ENCODE assay signal across 29 cellular contexts in genomic region chr11:16610738-16611388, GRCh38.
A peak's percentile ranks its signal among the peaks of the same experiment; 100 is the strongest.
DNase-seq lines count a peak whose midpoint lies in the region; ATAC-seq and TF ChIP-seq lines count a peak whose summit lies in the region.
"Had no signal": no experiment of that assay in that cellular context is flagged by ENCODE, and none has a peak within 500 bp of the region (broad histone marks: within the 10 kb centered on the region; RNA-seq: fewer than 3 reads in every experiment).

No MANE protein-coding gene starts in this region.

- H3K9me3 Mint-ChIP-seq in neural crest cell = no peaks in the 10 kb centered on the region
- H3K9me3 Mint-ChIP-seq: CD8-positive, alpha-beta T cell; effector memory CD8-positive, alpha-beta T cell had no signal

- H3K27me3 Mint-ChIP-seq in neural crest cell (ENCODE audit: low read depth) = peaks cover 10% of the 10 kb centered on the region

- peak in 2 of 3 donors; percentile 38 to 46 for DNase-seq in right cardiac atrium
- no peak for DNase-seq in Right ventricle myocardium inferior (ENCODE audit: missing footprints)
- no peak for DNase-seq in neural crest cell (ENCODE audit: low read depth, low spot score)
- no peak for DNase-seq in activated CD4-positive, alpha-beta T cell treated with anti-CD3 and anti-CD28 coated beads for 48 hours
- no peak for DNase-seq in gastrocnemius medialis
- DNase-seq in DMS114 treated with DMSO at 0.1 percent for 48 hours (lab: John Stamatoyannopoulos, UW; ENCODE audit: unreplicated experiment) = no peak
- DNase-seq: activated CD4-positive, alpha-beta T cell treated with anti-CD3 and anti-CD28 coated beads, Interleukin-2, amount 10 ng/mL, durations not matched to agents 24 days and 14 days; activated naive CD4-positive, alpha-beta T cell; CD8-positive, alpha-beta T cell; colonic mucosa; DMS 273 treated with DMSO at 0.1 percent for 48 hours; effector memory CD8-positive, alpha-beta T cell; IMR-90; left cardiac atrium; naive B cell; NCI-H1092 treated with DMSO at 0.1 percent for 48 hours; NCI-H2029; NCI-H226; NCI-H748 treated with DMSO at 0.1 percent for 48 hours; sigmoid colon; stimulated activated CD4-positive, alpha-beta T cell treated with anti-CD3 and anti-CD28 coated beads, Interleukin-15, amount 100 ng/mL, for 24 hours; stomach; T-helper 2 cell; tibial artery had no signal

- H3K4me1 Mint-ChIP-seq in neural crest cell = peaks cover 37% of the 10 kb centered on the region

- no peaks in the 10 kb centered on the region for H3K36me3 Mint-ChIP-seq in neural crest cell (ENCODE audit: low read depth)
- H3K36me3 Mint-ChIP-seq: CD8-positive, alpha-beta T cell had no signal

- TF ChIP-seq POLR2A in gastrocnemius medialis (IDR thresholded peaks at IDR 0.05) = no peak

- in situ Hi-C loops in gastrocnemius medialis (cut with MboI; ENCODE audit: low sequenced_read_pairs in 4 of 4) = loop anchor here (10.0 to 25.0 kb wide), 8 partner anchors 424 to 974 kb away; no protein-coding TSS in a partner anchor

- H3K27ac Mint-ChIP-seq in neural crest cell (ENCODE audit: unreplicated experiment) = no peak overlapping the region
- H3K27ac Mint-ChIP-seq: activated CD4-positive, alpha-beta T cell treated with anti-CD3 and anti-CD28 coated beads, Interleukin-2, amount 10 ng/mL, durations not matched to agents 24 days and 14 days; CD8-positive, alpha-beta T cell; effector memory CD8-positive, alpha-beta T cell had no signal

- no peak overlapping the region for H3K4me3 ChIP-seq in right cardiac atrium (ENCODE audit: low read length)
- H3K4me3 ChIP-seq in iPS-15b (ENCODE audit: low read depth, low read length) = peak overlapping the region; percentile 38
- H3K4me3 ChIP-seq in gastrocnemius medialis = no peak overlapping the region
- H3K4me3 ChIP-seq: breast epithelium, colonic mucosa, esophagus muscularis mucosa, sigmoid colon, stomach had no signal

- TF ChIP-seq CTCF in neural crest cell (conservative IDR thresholded peaks at IDR 0.05) (no peak), gastrocnemius medialis (IDR thresholded peaks at IDR 0.05 in 4 of 5, conservative IDR thresholded peaks at IDR 0.05 in 1 of 5) (no peak)

- H3K4me1 ChIP-seq in right cardiac atrium (ENCODE audit: control insufficient read depth, insufficient read depth, low read length) (peaks cover 2% of the 10 kb centered on the region), iPS-15b (ENCODE audit: control insufficient read depth, insufficient read depth, low read length) (peaks cover 2% of the 10 kb centered on the region), gastrocnemius medialis (peaks cover 0 to 10% of the 10 kb centered on the region in 2 donors)
- H3K4me1 ChIP-seq: parathyroid adenoma had no signal

- no peaks in the 10 kb centered on the region for H3K9me3 ChIP-seq in right cardiac atrium (ENCODE audit: control insufficient read depth, low read length)
- no peaks in the 10 kb centered on the region for H3K9me3 ChIP-seq in iPS-15b (ENCODE audit: control insufficient read depth, insufficient read depth, low read length)
- H3K9me3 ChIP-seq in gastrocnemius medialis = no peaks in the 10 kb centered on the region
- H3K9me3 ChIP-seq: breast epithelium, colonic mucosa, esophagus muscularis mucosa, sigmoid colon, stomach, tibial artery had no signal

- H3K36me3 ChIP-seq in iPS-15b (ENCODE audit: control insufficient read depth, insufficient read depth, low read length) = no peaks in the 10 kb centered on the region
- no peaks in the 10 kb centered on the region for H3K36me3 ChIP-seq in gastrocnemius medialis
- H3K36me3 ChIP-seq: breast epithelium, colonic mucosa, esophagus muscularis mucosa, sigmoid colon, stomach, tibial artery had no signal

- intact Hi-C loops in right cardiac atrium (cut with DNase I) = loop anchor here in 3 of 4 donors (5.0 to 10.0 kb wide), 5 partner anchors 776 to 1516 kb away; no protein-coding TSS in a partner anchor
- intact Hi-C loops in Right ventricle myocardium inferior (cut with DNase I) = loop anchor here (5.0 kb wide), 4 partner anchors 709 to 1284 kb away; no protein-coding TSS in a partner anchor
- intact Hi-C loops in gastrocnemius medialis (cut with DNase I; ENCODE audit: low total_unique reads) = loop anchor here (5.0 to 10.0 kb wide), 3 partner anchors 796 to 959 kb away; no protein-coding TSS in a partner anchor

- 43% methylated on average over 39 of the region's 39 CpGs for WGBS in right cardiac atrium

- ATAC-seq in right cardiac atrium = no peak
- ATAC-seq in Right ventricle myocardium inferior = no peak
- ATAC-seq in gastrocnemius medialis = no peak
- no peak for ATAC-seq in HG02981 (IDR thresholded peaks at IDR 0.05; ENCODE audit: unreplicated experiment)
- ATAC-seq: CD8-positive, alpha-beta T cell; effector memory CD8-positive, alpha-beta T cell; left cardiac atrium had no signal

- peak overlapping the region; percentile 90 for H3K4me3 Mint-ChIP-seq in neural crest cell
- H3K4me3 Mint-ChIP-seq: activated CD4-positive, alpha-beta T cell treated with anti-CD3 and anti-CD28 coated beads, Interleukin-2, amount 10 ng/mL, durations not matched to agents 24 days and 14 days; CD8-positive, alpha-beta T cell had no signal

- H3K27ac ChIP-seq in right cardiac atrium (ENCODE audit: low read length) (no peak overlapping the region), gastrocnemius medialis (no peak overlapping the region)
- H3K27ac ChIP-seq: breast epithelium, colonic mucosa, esophagus muscularis mucosa, parathyroid adenoma, sigmoid colon, stomach, tibial artery had no signal

- H3K27me3 ChIP-seq in right cardiac atrium (ENCODE audit: control insufficient read depth, insufficient read depth) = no peaks in the 10 kb centered on the region
- peaks cover 94% of the 10 kb centered on the region for H3K27me3 ChIP-seq in iPS-15b (ENCODE audit: control insufficient read depth, insufficient read depth, low read length)
- peaks cover 0 to 10% (median 4%) of the 10 kb centered on the region in 3 donors for H3K27me3 ChIP-seq in gastrocnemius medialis

- no peak overlapping the region for H3K9ac ChIP-seq in iPS-15b (ENCODE audit: low read depth, low read length)
- H3K9ac ChIP-seq: parathyroid adenoma had no signal

Comparison
In these comparisons a context has a peak if more than half of its experiments do, and no peak if none do; other contexts are left out.
1. DNase-seq: peak in right cardiac atrium (2 of 3); none in Right ventricle myocardium inferior (single experiment), neural crest cell (single experiment), activated CD4-positive, alpha-beta T cell treated with anti-CD3 and anti-CD28 coated beads for 48 hours (single experiment), gastrocnemius medialis (0 of 2) and DMS114 treated with DMSO at 0.1 percent for 48 hours (single experiment).